In the genomic region with DNA sequence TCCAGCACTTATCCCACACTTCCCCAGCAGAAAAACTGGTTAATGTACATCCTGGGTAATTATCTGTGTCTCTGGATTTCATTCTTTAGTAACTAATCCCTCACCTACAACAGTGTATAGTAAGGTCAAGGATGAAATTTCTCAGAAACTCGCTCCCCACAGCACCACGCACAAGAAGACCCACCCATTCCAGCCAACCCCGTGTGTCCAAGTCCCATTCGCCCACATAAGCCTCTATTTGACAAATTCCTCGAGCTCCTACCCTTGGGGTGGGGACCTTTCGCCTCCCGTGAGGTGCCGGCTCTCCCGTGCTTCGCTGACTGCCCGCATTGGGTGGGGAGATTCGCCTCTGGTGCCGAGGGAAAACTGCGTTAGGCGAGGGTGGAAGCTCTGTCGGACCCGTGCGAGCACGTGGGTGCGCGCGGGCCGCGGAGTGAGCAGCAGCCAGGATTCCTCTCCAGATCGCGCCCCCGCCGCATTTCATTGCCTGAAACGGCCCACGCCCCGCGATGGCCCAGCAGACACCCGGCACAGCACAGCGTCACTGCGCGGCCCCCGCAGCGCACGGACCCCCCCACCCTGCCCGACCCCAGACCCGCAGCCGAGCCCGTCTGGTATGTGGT, we compare ENCODE assay signal across 8 cellular contexts. TPM values are rescaled to one million over a fixed set of nuclear protein-coding genes. Genes with fewer than 3 reads are reported as not detected.
DNase-seq lines count a peak whose midpoint lies in the region; ATAC-seq and TF ChIP-seq lines count a peak whose summit lies in the region.

No MANE protein-coding gene starts in this region.

- H3K27me3 ChIP-seq in DOHH2 (ENCODE audit: control insufficient read depth, low read length) (peaks cover 41% of the 10 kb centered on the region), HCT116 (ENCODE audit: insufficient read depth, low read length) (no peaks in the 10 kb centered on the region), psoas muscle (ENCODE audit: insufficient read depth in 3 of 3, low read length in 2 of 3) (peaks cover 0 to 19% (median 0%) of the 10 kb centered on the region in 3 donors)

- H3K4me3 ChIP-seq in DOHH2 (ENCODE audit: low read length): peak overlapping the region; percentile 74
- H3K4me3 ChIP-seq in HCT116 (replicated peaks in 1 of 2; ENCODE audit: low read depth in 1 of 2, low read length in 2 of 2): peak overlapping the region; percentile 78 to 86
- peak overlapping the region; percentile 82 for H3K4me3 ChIP-seq in psoas muscle

- H3K4me1 ChIP-seq in DOHH2 (ENCODE audit: control insufficient read depth, low read length) (peaks cover 12% of the 10 kb centered on the region), HCT116 (ENCODE audit: control insufficient read depth in 1 of 2, insufficient read depth in 2 of 2, low read length in 2 of 2) (peaks cover 14 to 20% of the 10 kb centered on the region in 2 experiments), psoas muscle (no peaks in the 10 kb centered on the region)

- no peaks in the 10 kb centered on the region for H3K36me3 ChIP-seq in DOHH2 (ENCODE audit: control insufficient read depth, low read length)
- H3K36me3 ChIP-seq in HCT116 (ENCODE audit: control insufficient read depth in 1 of 2, insufficient read depth in 2 of 2, low read length in 2 of 2): no peaks in the 10 kb centered on the region
- H3K36me3 ChIP-seq in psoas muscle (ENCODE audit: insufficient read depth in 1 of 2, low read depth in 1 of 2): no peaks in the 10 kb centered on the region

- H3K9ac ChIP-seq in HCT116 (ENCODE audit: low read length): peak overlapping the region; percentile 82

- 2% methylated on average over 32 to 43 of the region's 43 CpGs for WGBS in psoas muscle, 3 donors

- no peak for TF ChIP-seq POLR2A in HCT116 (IDR thresholded peaks at IDR 0.05; ENCODE audit: borderline replicate concordance, extremely low read depth, insufficient read depth, insufficient read length)

- H3K4me2 ChIP-seq in DOHH2 (ENCODE audit: low read length): peak overlapping the region; percentile 87
- peak overlapping the region; percentile 97 for H3K4me2 ChIP-seq in HCT116 (ENCODE audit: low read length)

- POLR2A ChIA-PET in HCT116 (lab: Charles Lee): interaction anchor here (0.5 to 1.5 kb wide), 4 partner anchors 11 to 1736 kb away, joined by 3 to 5 read pairs (median 4); no protein-coding TSS in a partner anchor

- no TSS peak for BruUV-seq in HCT116 (replicated peaks; lab: Mats Ljungman, UMichigan)

- intact Hi-C loops in HCT116 (cut with micrococcal nuclease): loop anchor here (5.0 kb wide), 2 partner anchors 55 to 1080 kb away; no protein-coding TSS in a partner anchor
- intact Hi-C loops in Right ventricle myocardium superior (cut with DNase I): no loop called here
- intact Hi-C loops in psoas muscle (cut with DNase I): loop anchor here in 1 of 2 donors (5.0 kb wide), 1 partner anchor 95 kb away; a partner anchor contains a TSS

- H3K79me2 ChIP-seq in DOHH2 (ENCODE audit: control insufficient read depth, low read length) (no peaks in the 10 kb centered on the region), HCT116 (ENCODE audit: insufficient read depth, low read length) (peaks cover 26% of the 10 kb centered on the region; the same call in 1 of the 2 replicates)

- no peaks in the 10 kb centered on the region for H3K9me2 ChIP-seq in DOHH2 (replicated peaks; ENCODE audit: control insufficient read depth, low read length)
- no peaks in the 10 kb centered on the region for H3K9me2 ChIP-seq in HCT116 (ENCODE audit: insufficient read depth)

- no peaks in the 10 kb centered on the region for H3F3A ChIP-seq in DOHH2 (ENCODE audit: control insufficient read depth, insufficient read depth)

- DNase-seq in HCT116 (ENCODE audit: low read depth, low spot score) (no peak), NCI-H345 (lab: John Stamatoyannopoulos, UW) (peak; percentile 46), Right ventricle myocardium superior (peak; percentile 51), psoas muscle (peak in 1 of 2 donors; percentile 29), GM19238 (ENCODE audit: insufficient read length, low spot score) (no peak)
- DNase-seq in activated effector memory CD4-positive, alpha-beta T cell treated with anti-CD3 and anti-CD28 coated beads, Interleukin-2, amount 50 U/mL, for 16 hours: peak; percentile 78

- CTCF ChIA-PET in HCT116 (lab: Charles Lee): interaction anchor here (1.2 kb wide), 1 partner anchor 9 kb away, joined by 4 read pairs; no protein-coding TSS in a partner anchor

- no peaks in the 10 kb centered on the region for H3K9me3 ChIP-seq in DOHH2 (ENCODE audit: control insufficient read depth, insufficient read depth, low read length)
- no peaks in the 10 kb centered on the region for H3K9me3 ChIP-seq in HCT116 (ENCODE audit: control insufficient read depth in 1 of 2, insufficient read depth in 1 of 2, low read depth in 1 of 2, low read length in 2 of 2)
- H3K9me3 ChIP-seq in psoas muscle: no peaks in the 10 kb centered on the region

- H4K20me1 ChIP-seq in DOHH2 (ENCODE audit: control insufficient read depth, insufficient read depth, low read depth, low read length) (no peaks in the 10 kb centered on the region), HCT116 (ENCODE audit: insufficient read depth) (no peaks in the 10 kb centered on the region)

- RAD21 ChIA-PET in HCT116 (lab: Charles Lee; ENCODE audit: low non-redundant PET in 1 of 2, low total read pairs in 2 of 2, uncharacterized antibody in 2 of 2, unreplicated experiment in 2 of 2): no interaction called here

- H2AFZ ChIP-seq in HCT116 (ENCODE audit: low read depth, low read length, poor library complexity, severe bottlenecking): peak overlapping the region; percentile 56

- ATAC-seq in HCT116 (peak; percentile 37), Right ventricle myocardium superior (ENCODE audit: poor library complexity) (peak; percentile 44), psoas muscle (peak; percentile 6 to 48 (median 24)), GM18517 (IDR thresholded peaks at IDR 0.05; ENCODE audit: unreplicated experiment) (no peak)

- H3K27ac ChIP-seq in DOHH2 (ENCODE audit: low read depth, low read length) (no peak overlapping the region), HCT116 (ENCODE audit: low read depth, low read length) (peak overlapping the region; percentile 74), psoas muscle (no peak overlapping the region)

- TF ChIP-seq CTCF in DOHH2 (IDR thresholded peaks at IDR 0.05; ENCODE audit: low read depth, low read length, poor library complexity, severe bottlenecking) (no peak), HCT116 (IDR thresholded peaks at IDR 0.05 in 2 of 3, conservative IDR thresholded peaks at IDR 0.05 in 1 of 3; ENCODE audit: borderline replicate concordance in 1 of 3, insufficient read depth in 1 of 3, low read depth in 2 of 3, low read length in 2 of 3) (no peak), psoas muscle (IDR thresholded peaks at IDR 0.05) (no peak)

- TF ChIP-seq RAD21 in HCT116 (IDR thresholded peaks at IDR 0.05; ENCODE audit: low read depth): no peak

TF ChIP-seq in HCT116, 20 proteins besides CTCF, POLR2A, EP300 and RAD21 (continues in another document):
- no peak for TF ChIP-seq EZH2 (IDR thresholded peaks at IDR 0.05)
- TF ChIP-seq, protein P1, sequence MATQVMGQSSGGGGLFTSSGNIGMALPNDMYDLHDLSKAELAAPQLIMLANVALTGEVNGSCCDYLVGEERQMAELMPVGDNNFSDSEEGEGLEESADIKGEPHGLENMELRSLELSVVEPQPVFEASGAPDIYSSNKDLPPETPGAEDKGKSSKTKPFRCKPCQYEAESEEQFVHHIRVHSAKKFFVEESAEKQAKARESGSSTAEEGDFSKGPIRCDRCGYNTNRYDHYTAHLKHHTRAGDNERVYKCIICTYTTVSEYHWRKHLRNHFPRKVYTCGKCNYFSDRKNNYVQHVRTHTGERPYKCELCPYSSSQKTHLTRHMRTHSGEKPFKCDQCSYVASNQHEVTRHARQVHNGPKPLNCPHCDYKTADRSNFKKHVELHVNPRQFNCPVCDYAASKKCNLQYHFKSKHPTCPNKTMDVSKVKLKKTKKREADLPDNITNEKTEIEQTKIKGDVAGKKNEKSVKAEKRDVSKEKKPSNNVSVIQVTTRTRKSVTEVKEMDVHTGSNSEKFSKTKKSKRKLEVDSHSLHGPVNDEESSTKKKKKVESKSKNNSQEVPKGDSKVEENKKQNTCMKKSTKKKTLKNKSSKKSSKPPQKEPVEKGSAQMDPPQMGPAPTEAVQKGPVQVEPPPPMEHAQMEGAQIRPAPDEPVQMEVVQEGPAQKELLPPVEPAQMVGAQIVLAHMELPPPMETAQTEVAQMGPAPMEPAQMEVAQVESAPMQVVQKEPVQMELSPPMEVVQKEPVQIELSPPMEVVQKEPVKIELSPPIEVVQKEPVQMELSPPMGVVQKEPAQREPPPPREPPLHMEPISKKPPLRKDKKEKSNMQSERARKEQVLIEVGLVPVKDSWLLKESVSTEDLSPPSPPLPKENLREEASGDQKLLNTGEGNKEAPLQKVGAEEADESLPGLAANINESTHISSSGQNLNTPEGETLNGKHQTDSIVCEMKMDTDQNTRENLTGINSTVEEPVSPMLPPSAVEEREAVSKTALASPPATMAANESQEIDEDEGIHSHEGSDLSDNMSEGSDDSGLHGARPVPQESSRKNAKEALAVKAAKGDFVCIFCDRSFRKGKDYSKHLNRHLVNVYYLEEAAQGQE (IDR thresholded peaks at IDR 0.05; ENCODE audit: low read depth): no peak
- TF ChIP-seq ZFX (IDR thresholded peaks at IDR 0.05): peak; percentile 36; the same call in 1 of the 2 replicates
- no peak for TF ChIP-seq ELF1 (IDR thresholded peaks at IDR 0.05; ENCODE audit: borderline replicate concordance, low read depth)
- no peak for TF ChIP-seq JUND (IDR thresholded peaks at IDR 0.05)
- TF ChIP-seq EZH2phosphoT487 (IDR thresholded peaks at IDR 0.05; ENCODE audit: borderline replicate concordance): no peak
- no peak for TF ChIP-seq SP1 (IDR thresholded peaks at IDR 0.05; ENCODE audit: low read depth)
- no peak for TF ChIP-seq CBX3 (IDR thresholded peaks at IDR 0.05; ENCODE audit: low read depth)
- TF ChIP-seq SIN3A (IDR thresholded peaks at IDR 0.05; ENCODE audit: low read depth): 0 out of 2 replicates have a peak, but pooled peaks have one; percentile 7
- TF ChIP-seq, protein P2, sequence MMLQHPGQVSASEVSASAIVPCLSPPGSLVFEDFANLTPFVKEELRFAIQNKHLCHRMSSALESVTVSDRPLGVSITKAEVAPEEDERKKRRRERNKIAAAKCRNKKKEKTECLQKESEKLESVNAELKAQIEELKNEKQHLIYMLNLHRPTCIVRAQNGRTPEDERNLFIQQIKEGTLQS (IDR thresholded peaks at IDR 0.05): no peak
- 0 out of 2 replicates have a peak, but pooled peaks have one; percentile 4 for TF ChIP-seq EGR1 (IDR thresholded peaks at IDR 0.05; ENCODE audit: low read depth)
- no peak for TF ChIP-seq ZNF274 (IDR thresholded peaks at IDR 0.05; ENCODE audit: low read depth, low read length)
- no peak for TF ChIP-seq FOSL1 (IDR thresholded peaks at IDR 0.05; ENCODE audit: low read depth)

RNA-seq across cellular contexts. Expression of a gene that starts 0.9 kb away (rescaled TPM):
- 18.3 TPM for total RNA-seq in HCT116 (2021; ENCODE audit: unreplicated experiment)
- 2.4 and 3.2 TPM in 2 replicates for polyA plus RNA-seq in HCT116 (2012)
- 2.5 TPM for total RNA-seq in Right ventricle myocardium superior
- under 1 TPM; 0.15 to 0.58 (median 0.35) TPM for total RNA-seq in psoas muscle
- polyA plus RNA-seq in psoas muscle: under 1 TPM; 0.01 to 0.03 (median 0.01) TPM

Comparison
In these comparisons a context has a peak if more than half of its experiments do, and no peak if none do; other contexts are left out.
1. DNase-seq: peak in NCI-H345 (single experiment), activated effector memory CD4-positive, alpha-beta T cell treated with anti-CD3 and anti-CD28 coated beads, Interleukin-2, amount 50 U/mL, for 16 hours (single experiment) and Right ventricle myocardium superior (single experiment); none in HCT116 (single experiment) and GM19238 (single experiment).
2. Peak in every context shown above with its lines, with median percentiles within 50 percentile points of each other: H3K4me3 ChIP-seq.